In genomic region chr6:31588871-31589650, GRCh38 we compare ENCODE assay signal across 1 cellular context.
TF ChIP-seq lines count a peak whose summit lies in the region.

No MANE protein-coding gene starts in this region.

TF ChIP-seq in GM23338, 12 proteins besides CTCF, POLR2A, EP300 and RAD21:
- TF ChIP-seq, protein P1, sequence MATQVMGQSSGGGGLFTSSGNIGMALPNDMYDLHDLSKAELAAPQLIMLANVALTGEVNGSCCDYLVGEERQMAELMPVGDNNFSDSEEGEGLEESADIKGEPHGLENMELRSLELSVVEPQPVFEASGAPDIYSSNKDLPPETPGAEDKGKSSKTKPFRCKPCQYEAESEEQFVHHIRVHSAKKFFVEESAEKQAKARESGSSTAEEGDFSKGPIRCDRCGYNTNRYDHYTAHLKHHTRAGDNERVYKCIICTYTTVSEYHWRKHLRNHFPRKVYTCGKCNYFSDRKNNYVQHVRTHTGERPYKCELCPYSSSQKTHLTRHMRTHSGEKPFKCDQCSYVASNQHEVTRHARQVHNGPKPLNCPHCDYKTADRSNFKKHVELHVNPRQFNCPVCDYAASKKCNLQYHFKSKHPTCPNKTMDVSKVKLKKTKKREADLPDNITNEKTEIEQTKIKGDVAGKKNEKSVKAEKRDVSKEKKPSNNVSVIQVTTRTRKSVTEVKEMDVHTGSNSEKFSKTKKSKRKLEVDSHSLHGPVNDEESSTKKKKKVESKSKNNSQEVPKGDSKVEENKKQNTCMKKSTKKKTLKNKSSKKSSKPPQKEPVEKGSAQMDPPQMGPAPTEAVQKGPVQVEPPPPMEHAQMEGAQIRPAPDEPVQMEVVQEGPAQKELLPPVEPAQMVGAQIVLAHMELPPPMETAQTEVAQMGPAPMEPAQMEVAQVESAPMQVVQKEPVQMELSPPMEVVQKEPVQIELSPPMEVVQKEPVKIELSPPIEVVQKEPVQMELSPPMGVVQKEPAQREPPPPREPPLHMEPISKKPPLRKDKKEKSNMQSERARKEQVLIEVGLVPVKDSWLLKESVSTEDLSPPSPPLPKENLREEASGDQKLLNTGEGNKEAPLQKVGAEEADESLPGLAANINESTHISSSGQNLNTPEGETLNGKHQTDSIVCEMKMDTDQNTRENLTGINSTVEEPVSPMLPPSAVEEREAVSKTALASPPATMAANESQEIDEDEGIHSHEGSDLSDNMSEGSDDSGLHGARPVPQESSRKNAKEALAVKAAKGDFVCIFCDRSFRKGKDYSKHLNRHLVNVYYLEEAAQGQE (IDR thresholded peaks at IDR 0.05; ENCODE audit: unreplicated experiment) = no peak
- no peak for TF ChIP-seq EZH2 (IDR thresholded peaks at IDR 0.05; ENCODE audit: low read depth, unreplicated experiment)
- no peak for TF ChIP-seq EZH2phosphoT487 (IDR thresholded peaks at IDR 0.05; ENCODE audit: unreplicated experiment)
- no peak for TF ChIP-seq CREB1 (CRISPR knock-in tag; IDR thresholded peaks at IDR 0.05; ENCODE audit: low read depth)
- TF ChIP-seq NANOG (IDR thresholded peaks at IDR 0.05; ENCODE audit: borderline replicate concordance) = no peak
- no peak for TF ChIP-seq ZNF331 (CRISPR knock-in tag; IDR thresholded peaks at IDR 0.05; ENCODE audit: low read depth)
- TF ChIP-seq ZNF114 (CRISPR knock-in tag; IDR thresholded peaks at IDR 0.05) = no peak
